10 cellular contexts compared by ENCODE assay signal in genomic region chr15:92920595-92921169, GRCh38. TPM values are rescaled to one million over a fixed set of nuclear protein-coding genes. Genes with fewer than 3 reads are reported as not detected.
A peak's percentile ranks its signal among the peaks of the same experiment; 100 is the strongest.
DNase-seq lines count a peak whose midpoint lies in the region; ATAC-seq, FAIRE-seq and TF ChIP-seq lines count a peak whose summit lies in the region.
"Had no signal": no experiment of that assay in that cellular context is flagged by ENCODE, and none has a peak within 500 bp of the region (broad histone marks: within the 10 kb centered on the region; RNA-seq: fewer than 3 reads in every experiment).

No MANE protein-coding gene starts in this region.

- no peak overlapping the region for H2AFZ ChIP-seq in K562 (ENCODE audit: low read depth, low read length)

- in situ Hi-C loops in K562 (cut with MboI) = no loop called here

- H3K9ac ChIP-seq in K562 (ENCODE audit: insufficient read depth in 1 of 2, low read depth in 2 of 2, low read length in 2 of 2) = no peak overlapping the region
- peak overlapping the region in 1 of 5 donors; percentile 30 for H3K9ac ChIP-seq in subcutaneous abdominal adipose tissue (ENCODE audit: low read length in 5 of 5)

- CTCF ChIA-PET in K562 (lab: Yijun Ruan, JAX; ENCODE audit: low intra/inter-chr PET ratio) = no interaction called here

- no peaks in the 10 kb centered on the region for H3K9me3 Mint-ChIP-seq in T-helper 2 cell treated with Interferon-gamma antibody and Interleukin-4, amounts not matched to agents 5 μg/mL and 100 μg/mL, for 36 hours

- no peak for TF ChIP-seq EP300 in K562 (IDR thresholded peaks at IDR 0.05; ENCODE audit: low read length)

- peaks cover 65% of the 10 kb centered on the region for H3K4me1 Mint-ChIP-seq in T-helper 2 cell treated with Interferon-gamma antibody and Interleukin-4, amounts not matched to agents 5 μg/mL and 100 μg/mL, for 36 hours (ENCODE audit: low read depth)

- H3K4me1 ChIP-seq in K562 (replicated peaks in 1 of 2; ENCODE audit: control insufficient read depth in 2 of 2, insufficient read depth in 2 of 2, low read length in 2 of 2) (peaks cover 3 to 26% of the 10 kb centered on the region in 2 experiments; a peak in 4 of 5 replicates), lower lobe of right lung (peaks cover 84% of the 10 kb centered on the region), subcutaneous abdominal adipose tissue (ENCODE audit: control insufficient read depth in 5 of 5, insufficient read depth in 5 of 5, low read length in 5 of 5) (peaks cover 10 to 63% (median 57%) of the 10 kb centered on the region in 5 donors)

- H3K27me3 Mint-ChIP-seq in T-helper 2 cell treated with Interferon-gamma antibody and Interleukin-4, amounts not matched to agents 5 μg/mL and 100 μg/mL, for 36 hours (ENCODE audit: low read depth) = no peaks in the 10 kb centered on the region

- no peak overlapping the region for H3K4me2 ChIP-seq in K562 (ENCODE audit: insufficient read depth, low read length)

- no peak for FAIRE-seq in K562 (lab: Jason Lieb, UNC)
- FAIRE-seq: H1 had no signal

- no peaks in the 10 kb centered on the region; the same call in 1 of the 2 replicates for H4K20me1 ChIP-seq in K562 (replicated peaks; ENCODE audit: control insufficient read depth, insufficient read depth, low read length)

- peak overlapping the region; percentile 39 for H3K27ac Mint-ChIP-seq in T-helper 2 cell treated with Interferon-gamma antibody and Interleukin-4, amounts not matched to agents 5 μg/mL and 100 μg/mL, for 36 hours

- no peak for ATAC-seq in K562
- ATAC-seq in lower lobe of right lung = no peak
- ATAC-seq in HG02571 (IDR thresholded peaks at IDR 0.05; ENCODE audit: unreplicated experiment) = no peak

- DNase-seq in T-helper 2 cell treated with Interferon-gamma antibody and Interleukin-4, amounts not matched to agents 5 μg/mL and 100 μg/mL, for 36 hours (ENCODE audit: low spot score) = no peak
- DNase-seq in T-helper 2 cell (no peak), K562 (ENCODE audit: extremely low read depth in 1 of 4, low spot score in 3 of 4) (no peak), lower lobe of right lung (no peak), NCI-H146 (lab: John Stamatoyannopoulos, UW) (no peak), SKM-1 treated with dmso at 0.1 percent for 144 hours (lab: John Stamatoyannopoulos, UW; ENCODE audit: unreplicated experiment) (no peak)
- DNase-seq: stimulated activated CD4-positive, alpha-beta T cell treated with anti-CD3 and anti-CD28 coated beads, Interleukin-4, amount 100 ng/mL, for 4 hours had no signal

- intact Hi-C loops in K562 (cut with micrococcal nuclease) = no loop called here
- intact Hi-C loops in lower lobe of right lung (cut with DNase I) = no loop called here

- H3K27ac ChIP-seq in K562 (ENCODE audit: extremely low read depth, low read depth, low read length) = 0 out of 3 replicates have a peak overlapping the region, but pooled peaks have one; percentile 1
- peak overlapping the region; percentile 50 for H3K27ac ChIP-seq in lower lobe of right lung
- peak overlapping the region; percentile 80 for H3K27ac ChIP-seq in subcutaneous abdominal adipose tissue (ENCODE audit: low read depth, low read length)

- WGBS in K562 (ENCODE audit: insufficient coverage, low coverage, missing lambda C conversion rate) = 76% methylated on average over 5 of the region's 5 CpGs

- H3K79me2 ChIP-seq in K562 (ENCODE audit: control insufficient read depth, insufficient read depth, low read length) = peaks cover 95% of the 10 kb centered on the region

- H3K9me3 ChIP-seq in K562 (replicated peaks; ENCODE audit: control insufficient read depth, insufficient read depth, low read depth, low read length) (no peaks in the 10 kb centered on the region), lower lobe of right lung (no peaks in the 10 kb centered on the region), subcutaneous abdominal adipose tissue (ENCODE audit: control insufficient read depth in 5 of 5, low read length in 5 of 5) (no peaks in the 10 kb centered on the region)

- no peaks in the 10 kb centered on the region for H3K9me1 ChIP-seq in K562 (ENCODE audit: control insufficient read depth, insufficient read depth, low read length)

- no peak overlapping the region for H3K4me3 ChIP-seq in K562
- H3K4me3 ChIP-seq in lower lobe of right lung = no peak overlapping the region
- no peak overlapping the region for H3K4me3 ChIP-seq in subcutaneous abdominal adipose tissue (ENCODE audit: low read depth in 1 of 5, low read length in 5 of 5)

- TF ChIP-seq POLR2A in K562 (conservative IDR thresholded peaks at IDR 0.05) = no peak

- no peak for TF ChIP-seq CTCF in K562 (IDR thresholded peaks at IDR 0.05 in 2 of 3, conservative IDR thresholded peaks at IDR 0.05 in 1 of 3; ENCODE audit: insufficient read depth in 2 of 3, low read depth in 1 of 3, low read length in 3 of 3)
- TF ChIP-seq CTCF in lower lobe of right lung (IDR thresholded peaks at IDR 0.05) = no peak

- peaks cover 60% of the 10 kb centered on the region for H3K36me3 Mint-ChIP-seq in T-helper 2 cell treated with Interferon-gamma antibody and Interleukin-4, amounts not matched to agents 5 μg/mL and 100 μg/mL, for 36 hours (ENCODE audit: low read depth)

- BruUV-seq in K562 (replicated peaks; lab: Mats Ljungman, UMichigan) = no TSS peak

- H3K27me3 ChIP-seq in K562 (ENCODE audit: control insufficient read depth in 2 of 2, insufficient read depth in 2 of 2, low read length in 2 of 2) (no peaks in the 10 kb centered on the region), lower lobe of right lung (ENCODE audit: low read depth) (no peaks in the 10 kb centered on the region), subcutaneous abdominal adipose tissue (ENCODE audit: control insufficient read depth in 5 of 5, insufficient read depth in 4 of 5, low read length in 5 of 5) (no peaks in the 10 kb centered on the region)

- POLR2A ChIA-PET in K562 (lab: Yijun Ruan, JAX) = interaction anchor here (0.6 to 2.7 kb wide), 11 partner anchors 9 to 304 kb away, joined by 3 to 23 read pairs (median 5); no protein-coding TSS in a partner anchor

- peak overlapping the region; percentile 11 for H3K4me3 Mint-ChIP-seq in T-helper 2 cell treated with Interferon-gamma antibody and Interleukin-4, amounts not matched to agents 5 μg/mL and 100 μg/mL, for 36 hours

- no peak for TF ChIP-seq RAD21 in K562 (CRISPR knock-in tag; conservative IDR thresholded peaks at IDR 0.05 in 1 of 2, IDR thresholded peaks at IDR 0.05 in 1 of 2)

- H3K36me3 ChIP-seq in K562 (ENCODE audit: control insufficient read depth, insufficient read depth, low read length) (peaks cover 83% of the 10 kb centered on the region), lower lobe of right lung (peaks cover 29% of the 10 kb centered on the region), subcutaneous abdominal adipose tissue (ENCODE audit: control insufficient read depth in 5 of 5, insufficient read depth in 5 of 5, low read length in 5 of 5) (peaks cover 6 to 17% (median 11%) of the 10 kb centered on the region in 5 donors)

TF ChIP-seq in K562, 482 proteins besides CTCF, POLR2A, EP300 and RAD21 (continues in another document):
- TF ChIP-seq HBP1 (CRISPR knock-in tag; IDR thresholded peaks at IDR 0.05) (no peak), MAFF (IDR thresholded peaks at IDR 0.05; ENCODE audit: low read length) (peak; percentile 19; the same call in 1 of the 2 replicates), DEAF1 (CRISPR knock-in tag; IDR thresholded peaks at IDR 0.05) (no peak), KLF1 (tag; IDR thresholded peaks at IDR 0.05) (no peak)

RNA-seq across cellular contexts. Expression of gene CHD2, which starts 20.6 kb away (rescaled TPM):
- total RNA-seq in K562 (2011; cell fraction: chromatin; rRNA removed; ENCODE audit: low replicate concordance) = 221 and 585 TPM in 2 replicates
- total RNA-seq in K562 (2011; cell fraction: nucleolus; rRNA removed) = 101 and 147 TPM in 2 replicates
- 282 and 390 TPM in 2 replicates for total RNA-seq in K562 (2011; cell fraction: nucleoplasm; rRNA removed)
- 38.9 and 47.3 TPM in 2 replicates for total RNA-seq in K562 (2014; rRNA removed)
- 59.0 and 66.0 TPM in 2 replicates for total RNA-seq in K562 (2014; rRNA removed; fragmentation: Illumina TruSeq; extraction: Trizol)
- 45.5 and 49.7 TPM in 2 replicates for total RNA-seq in K562 (2015; rRNA removed; fragmentation: Illumina TruSeq; extraction: Trizol)
- total RNA-seq in K562 (2021) = 57.8 and 61.9 TPM in 2 replicates
- 56.2 and 63.4 TPM in 2 replicates for polyA plus RNA-seq in K562 (2011; rRNA removed)
- 32.8 and 58.4 TPM in 2 replicates for polyA plus RNA-seq in K562 (2011; cell fraction: cytosol; rRNA removed)
- 192 and 194 TPM in 2 replicates for polyA plus RNA-seq in K562 (2011; cell fraction: nucleus; rRNA removed)
- 33.7 and 57.7 TPM in 2 replicates for polyA plus RNA-seq in K562 (2012)
- polyA plus RNA-seq in K562 (2014; fragmentation: Illumina TruSeq; extraction: Trizol) = 57.6 and 70.8 TPM in 2 replicates
- 10 to 100 TPM; 50.0 to 53.6 TPM for polyA plus RNA-seq in K562 (2014; fragmentation: Nextera tagmentation; extraction: Ambion mirVana)
- polyA plus RNA-seq in K562 (2014; rRNA removed) = 55.3 and 61.3 TPM in 2 replicates
- 167 and 232 TPM in 2 replicates for polyA minus RNA-seq in K562 (2011; rRNA and poly(A)+ RNA removed)
- 39.1 and 51.9 TPM in 2 replicates for polyA minus RNA-seq in K562 (2011; cell fraction: cytosol; rRNA and poly(A)+ RNA removed)
- polyA minus RNA-seq in K562 (2011; cell fraction: nucleus; rRNA and poly(A)+ RNA removed) = 209 and 435 TPM in 2 replicates
- total RNA-seq in lower lobe of right lung = 158 TPM

Comparison
In these comparisons a context has a peak if more than half of its experiments do, and no peak if none do; other contexts are left out.
1. H3K27ac ChIP-seq: peak in every context shown above with its lines; median percentile 80 in subcutaneous abdominal adipose tissue; 50 in lower lobe of right lung; 1 in K562.